1 cellular context compared by ENCODE assay signal in the genomic region with DNA sequence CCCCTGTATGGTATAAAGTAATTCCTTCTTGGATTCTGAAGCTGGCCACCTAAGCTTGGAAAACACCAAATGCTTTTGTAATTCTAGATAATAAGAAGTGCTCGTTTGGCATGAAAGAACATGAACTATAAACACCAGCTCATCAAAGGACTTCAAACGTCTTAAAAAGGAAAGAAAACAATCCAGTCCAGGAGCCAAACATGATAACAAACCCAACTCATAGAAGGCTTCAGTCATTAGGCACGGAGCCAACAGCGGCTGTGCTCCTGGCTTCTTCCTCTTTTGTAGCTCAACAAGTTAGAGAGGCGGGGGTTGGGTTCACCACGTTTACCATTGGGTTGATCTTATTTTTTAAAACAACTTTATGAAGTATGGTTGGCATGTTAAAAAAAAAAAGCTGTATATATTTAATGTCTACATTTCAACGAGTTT.
A peak's percentile ranks its signal among the peaks of the same experiment; 100 is the strongest.
TF ChIP-seq lines count a peak whose summit lies in the region.

No MANE protein-coding gene starts in this region.

TF ChIP-seq in K562, 482 proteins besides CTCF, POLR2A, EP300 and RAD21 (continues in another document):
- TF ChIP-seq, protein P1, sequence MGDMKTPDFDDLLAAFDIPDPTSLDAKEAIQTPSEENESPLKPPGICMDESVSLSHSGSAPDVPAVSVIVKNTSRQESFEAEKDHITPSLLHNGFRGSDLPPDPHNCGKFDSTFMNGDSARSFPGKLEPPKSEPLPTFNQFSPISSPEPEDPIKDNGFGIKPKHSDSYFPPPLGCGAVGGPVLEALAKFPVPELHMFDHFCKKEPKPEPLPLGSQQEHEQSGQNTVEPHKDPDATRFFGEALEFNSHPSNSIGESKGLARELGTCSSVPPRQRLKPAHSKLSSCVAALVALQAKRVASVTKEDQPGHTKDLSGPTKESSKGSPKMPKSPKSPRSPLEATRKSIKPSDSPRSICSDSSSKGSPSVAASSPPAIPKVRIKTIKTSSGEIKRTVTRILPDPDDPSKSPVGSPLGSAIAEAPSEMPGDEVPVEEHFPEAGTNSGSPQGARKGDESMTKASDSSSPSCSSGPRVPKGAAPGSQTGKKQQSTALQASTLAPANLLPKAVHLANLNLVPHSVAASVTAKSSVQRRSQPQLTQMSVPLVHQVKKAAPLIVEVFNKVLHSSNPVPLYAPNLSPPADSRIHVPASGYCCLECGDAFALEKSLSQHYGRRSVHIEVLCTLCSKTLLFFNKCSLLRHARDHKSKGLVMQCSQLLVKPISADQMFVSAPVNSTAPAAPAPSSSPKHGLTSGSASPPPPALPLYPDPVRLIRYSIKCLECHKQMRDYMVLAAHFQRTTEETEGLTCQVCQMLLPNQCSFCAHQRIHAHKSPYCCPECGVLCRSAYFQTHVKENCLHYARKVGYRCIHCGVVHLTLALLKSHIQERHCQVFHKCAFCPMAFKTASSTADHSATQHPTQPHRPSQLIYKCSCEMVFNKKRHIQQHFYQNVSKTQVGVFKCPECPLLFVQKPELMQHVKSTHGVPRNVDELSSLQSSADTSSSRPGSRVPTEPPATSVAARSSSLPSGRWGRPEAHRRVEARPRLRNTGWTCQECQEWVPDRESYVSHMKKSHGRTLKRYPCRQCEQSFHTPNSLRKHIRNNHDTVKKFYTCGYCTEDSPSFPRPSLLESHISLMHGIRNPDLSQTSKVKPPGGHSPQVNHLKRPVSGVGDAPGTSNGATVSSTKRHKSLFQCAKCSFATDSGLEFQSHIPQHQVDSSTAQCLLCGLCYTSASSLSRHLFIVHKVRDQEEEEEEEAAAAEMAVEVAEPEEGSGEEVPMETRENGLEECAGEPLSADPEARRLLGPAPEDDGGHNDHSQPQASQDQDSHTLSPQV (IDR thresholded peaks at IDR 0.05), result peak; percentile 28; the same call in 1 of the 2 replicates
- peak; percentile 53; the same call in 1 of the 2 replicates for TF ChIP-seq BACH1 (tag; IDR thresholded peaks at IDR 0.05)
- TF ChIP-seq SUPT5H (IDR thresholded peaks at IDR 0.05), result no peak
- peak in 1 of 2 experiments; percentile 71; a peak in 3 of 4 replicates for TF ChIP-seq KDM1A (IDR thresholded peaks at IDR 0.05)
- TF ChIP-seq FOXK2 (conservative IDR thresholded peaks at IDR 0.05 in 1 of 2, IDR thresholded peaks at IDR 0.05 in 1 of 2; ENCODE audit: low read depth in 2 of 2), result peak; percentile 66 to 68
- peak; percentile 87 for TF ChIP-seq ARID1B (IDR thresholded peaks at IDR 0.05)
- TF ChIP-seq, protein P2, sequence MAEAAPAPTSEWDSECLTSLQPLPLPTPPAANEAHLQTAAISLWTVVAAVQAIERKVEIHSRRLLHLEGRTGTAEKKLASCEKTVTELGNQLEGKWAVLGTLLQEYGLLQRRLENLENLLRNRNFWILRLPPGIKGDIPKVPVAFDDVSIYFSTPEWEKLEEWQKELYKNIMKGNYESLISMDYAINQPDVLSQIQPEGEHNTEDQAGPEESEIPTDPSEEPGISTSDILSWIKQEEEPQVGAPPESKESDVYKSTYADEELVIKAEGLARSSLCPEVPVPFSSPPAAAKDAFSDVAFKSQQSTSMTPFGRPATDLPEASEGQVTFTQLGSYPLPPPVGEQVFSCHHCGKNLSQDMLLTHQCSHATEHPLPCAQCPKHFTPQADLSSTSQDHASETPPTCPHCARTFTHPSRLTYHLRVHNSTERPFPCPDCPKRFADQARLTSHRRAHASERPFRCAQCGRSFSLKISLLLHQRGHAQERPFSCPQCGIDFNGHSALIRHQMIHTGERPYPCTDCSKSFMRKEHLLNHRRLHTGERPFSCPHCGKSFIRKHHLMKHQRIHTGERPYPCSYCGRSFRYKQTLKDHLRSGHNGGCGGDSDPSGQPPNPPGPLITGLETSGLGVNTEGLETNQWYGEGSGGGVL (CRISPR knock-in tag; IDR thresholded peaks at IDR 0.05), result no peak
- peak; percentile 9; the same call in 1 of the 2 replicates for TF ChIP-seq SMARCC2 (IDR thresholded peaks at IDR 0.05; ENCODE audit: low read depth)
- TF ChIP-seq TCFL5 (CRISPR knock-in tag; conservative IDR thresholded peaks at IDR 0.05), result no peak
- peak; percentile 67 for TF ChIP-seq POLR2AphosphoS5 (IDR thresholded peaks at IDR 0.05; ENCODE audit: control insufficient read depth, insufficient read depth, low read depth, low read length)
- TF ChIP-seq ETV6 (IDR thresholded peaks at IDR 0.05; ENCODE audit: borderline replicate concordance in 1 of 2, low read depth in 2 of 2, low read length in 1 of 2), result 0 out of 4 replicates have a peak, but pooled peaks of 1 of the 2 experiments have one; percentile 55
- no peak for TF ChIP-seq ETV6 (CRISPR knock-in tag; IDR thresholded peaks at IDR 0.05; ENCODE audit: borderline replicate concordance)
- TF ChIP-seq FOXM1 (IDR thresholded peaks at IDR 0.05; ENCODE audit: low read depth), result peak; percentile 52; the same call in 1 of the 2 replicates
- no peak for TF ChIP-seq FOXM1 (CRISPR knock-in tag; IDR thresholded peaks at IDR 0.05; ENCODE audit: low read depth)
- TF ChIP-seq, protein P3, sequence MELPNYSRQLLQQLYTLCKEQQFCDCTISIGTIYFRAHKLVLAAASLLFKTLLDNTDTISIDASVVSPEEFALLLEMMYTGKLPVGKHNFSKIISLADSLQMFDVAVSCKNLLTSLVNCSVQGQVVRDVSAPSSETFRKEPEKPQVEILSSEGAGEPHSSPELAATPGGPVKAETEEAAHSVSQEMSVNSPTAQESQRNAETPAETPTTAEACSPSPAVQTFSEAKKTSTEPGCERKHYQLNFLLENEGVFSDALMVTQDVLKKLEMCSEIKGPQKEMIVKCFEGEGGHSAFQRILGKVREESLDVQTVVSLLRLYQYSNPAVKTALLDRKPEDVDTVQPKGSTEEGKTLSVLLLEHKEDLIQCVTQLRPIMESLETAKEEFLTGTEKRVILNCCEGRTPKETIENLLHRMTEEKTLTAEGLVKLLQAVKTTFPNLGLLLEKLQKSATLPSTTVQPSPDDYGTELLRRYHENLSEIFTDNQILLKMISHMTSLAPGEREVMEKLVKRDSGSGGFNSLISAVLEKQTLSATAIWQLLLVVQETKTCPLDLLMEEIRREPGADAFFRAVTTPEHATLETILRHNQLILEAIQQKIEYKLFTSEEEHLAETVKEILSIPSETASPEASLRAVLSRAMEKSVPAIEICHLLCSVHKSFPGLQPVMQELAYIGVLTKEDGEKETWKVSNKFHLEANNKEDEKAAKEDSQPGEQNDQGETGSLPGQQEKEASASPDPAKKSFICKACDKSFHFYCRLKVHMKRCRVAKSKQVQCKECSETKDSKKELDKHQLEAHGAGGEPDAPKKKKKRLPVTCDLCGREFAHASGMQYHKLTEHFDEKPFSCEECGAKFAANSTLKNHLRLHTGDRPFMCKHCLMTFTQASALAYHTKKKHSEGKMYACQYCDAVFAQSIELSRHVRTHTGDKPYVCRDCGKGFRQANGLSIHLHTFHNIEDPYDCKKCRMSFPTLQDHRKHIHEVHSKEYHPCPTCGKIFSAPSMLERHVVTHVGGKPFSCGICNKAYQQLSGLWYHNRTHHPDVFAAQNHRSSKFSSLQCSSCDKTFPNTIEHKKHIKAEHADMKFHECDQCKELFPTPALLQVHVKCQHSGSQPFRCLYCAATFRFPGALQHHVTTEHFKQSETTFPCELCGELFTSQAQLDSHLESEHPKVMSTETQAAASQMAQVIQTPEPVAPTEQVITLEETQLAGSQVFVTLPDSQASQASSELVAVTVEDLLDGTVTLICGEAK (IDR thresholded peaks at IDR 0.05), result peak; percentile 77
- TF ChIP-seq, protein P3 (CRISPR knock-in tag; IDR thresholded peaks at IDR 0.05), result no peak
- peak in 1 of 2 experiments; percentile 19; a peak in 1 of 4 replicates for TF ChIP-seq TEAD1 (CRISPR knock-in tag; IDR thresholded peaks at IDR 0.05)
- TF ChIP-seq, protein P4, sequence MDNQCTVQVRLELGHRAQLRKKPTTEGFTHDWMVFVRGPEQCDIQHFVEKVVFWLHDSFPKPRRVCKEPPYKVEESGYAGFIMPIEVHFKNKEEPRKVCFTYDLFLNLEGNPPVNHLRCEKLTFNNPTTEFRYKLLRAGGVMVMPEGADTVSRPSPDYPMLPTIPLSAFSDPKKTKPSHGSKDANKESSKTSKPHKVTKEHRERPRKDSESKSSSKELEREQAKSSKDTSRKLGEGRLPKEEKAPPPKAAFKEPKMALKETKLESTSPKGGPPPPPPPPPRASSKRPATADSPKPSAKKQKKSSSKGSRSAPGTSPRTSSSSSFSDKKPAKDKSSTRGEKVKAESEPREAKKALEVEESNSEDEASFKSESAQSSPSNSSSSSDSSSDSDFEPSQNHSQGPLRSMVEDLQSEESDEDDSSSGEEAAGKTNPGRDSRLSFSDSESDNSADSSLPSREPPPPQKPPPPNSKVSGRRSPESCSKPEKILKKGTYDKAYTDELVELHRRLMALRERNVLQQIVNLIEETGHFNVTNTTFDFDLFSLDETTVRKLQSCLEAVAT (IDR thresholded peaks at IDR 0.05), result no peak
- TF ChIP-seq, protein P5, sequence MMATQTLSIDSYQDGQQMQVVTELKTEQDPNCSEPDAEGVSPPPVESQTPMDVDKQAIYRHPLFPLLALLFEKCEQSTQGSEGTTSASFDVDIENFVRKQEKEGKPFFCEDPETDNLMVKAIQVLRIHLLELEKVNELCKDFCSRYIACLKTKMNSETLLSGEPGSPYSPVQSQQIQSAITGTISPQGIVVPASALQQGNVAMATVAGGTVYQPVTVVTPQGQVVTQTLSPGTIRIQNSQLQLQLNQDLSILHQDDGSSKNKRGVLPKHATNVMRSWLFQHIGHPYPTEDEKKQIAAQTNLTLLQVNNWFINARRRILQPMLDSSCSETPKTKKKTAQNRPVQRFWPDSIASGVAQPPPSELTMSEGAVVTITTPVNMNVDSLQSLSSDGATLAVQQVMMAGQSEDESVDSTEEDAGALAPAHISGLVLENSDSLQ (IDR thresholded peaks at IDR 0.05), result 0 out of 2 replicates have a peak, but pooled peaks have one; percentile 15
- no peak for TF ChIP-seq ATF1 (CRISPR knock-in tag; IDR thresholded peaks at IDR 0.05)
- 0 out of 2 replicates have a peak, but pooled peaks have one; percentile 5 for TF ChIP-seq ATF1 (tag; IDR thresholded peaks at IDR 0.05)
- 0 out of 2 replicates have a peak, but pooled peaks have one; percentile 17 for TF ChIP-seq MTA2 (IDR thresholded peaks at IDR 0.05; ENCODE audit: low read depth)
- peak; percentile 52 for TF ChIP-seq SMAD4 (CRISPR knock-in tag; conservative IDR thresholded peaks at IDR 0.05)
- no peak for TF ChIP-seq PCBP1 (IDR thresholded peaks at IDR 0.05; ENCODE audit: low read depth, low read length, poor library complexity, severe bottlenecking)
- peak; percentile 66 for TF ChIP-seq CXXC5 (CRISPR knock-in tag; IDR thresholded peaks at IDR 0.05)
- TF ChIP-seq CBFA2T3 (IDR thresholded peaks at IDR 0.05), result peak; percentile 83
- TF ChIP-seq ZFP36 (IDR thresholded peaks at IDR 0.05; ENCODE audit: low read depth, low read length, partially characterized antibody), result no peak
- TF ChIP-seq NFATC3 (IDR thresholded peaks at IDR 0.05), result 0 out of 2 replicates have a peak, but pooled peaks have one; percentile 42
- TF ChIP-seq ZNF436 (CRISPR knock-in tag; IDR thresholded peaks at IDR 0.05), result no peak
- TF ChIP-seq TCF7 (IDR thresholded peaks at IDR 0.05; ENCODE audit: borderline replicate concordance), result peak; percentile 95
- TF ChIP-seq, protein P6, sequence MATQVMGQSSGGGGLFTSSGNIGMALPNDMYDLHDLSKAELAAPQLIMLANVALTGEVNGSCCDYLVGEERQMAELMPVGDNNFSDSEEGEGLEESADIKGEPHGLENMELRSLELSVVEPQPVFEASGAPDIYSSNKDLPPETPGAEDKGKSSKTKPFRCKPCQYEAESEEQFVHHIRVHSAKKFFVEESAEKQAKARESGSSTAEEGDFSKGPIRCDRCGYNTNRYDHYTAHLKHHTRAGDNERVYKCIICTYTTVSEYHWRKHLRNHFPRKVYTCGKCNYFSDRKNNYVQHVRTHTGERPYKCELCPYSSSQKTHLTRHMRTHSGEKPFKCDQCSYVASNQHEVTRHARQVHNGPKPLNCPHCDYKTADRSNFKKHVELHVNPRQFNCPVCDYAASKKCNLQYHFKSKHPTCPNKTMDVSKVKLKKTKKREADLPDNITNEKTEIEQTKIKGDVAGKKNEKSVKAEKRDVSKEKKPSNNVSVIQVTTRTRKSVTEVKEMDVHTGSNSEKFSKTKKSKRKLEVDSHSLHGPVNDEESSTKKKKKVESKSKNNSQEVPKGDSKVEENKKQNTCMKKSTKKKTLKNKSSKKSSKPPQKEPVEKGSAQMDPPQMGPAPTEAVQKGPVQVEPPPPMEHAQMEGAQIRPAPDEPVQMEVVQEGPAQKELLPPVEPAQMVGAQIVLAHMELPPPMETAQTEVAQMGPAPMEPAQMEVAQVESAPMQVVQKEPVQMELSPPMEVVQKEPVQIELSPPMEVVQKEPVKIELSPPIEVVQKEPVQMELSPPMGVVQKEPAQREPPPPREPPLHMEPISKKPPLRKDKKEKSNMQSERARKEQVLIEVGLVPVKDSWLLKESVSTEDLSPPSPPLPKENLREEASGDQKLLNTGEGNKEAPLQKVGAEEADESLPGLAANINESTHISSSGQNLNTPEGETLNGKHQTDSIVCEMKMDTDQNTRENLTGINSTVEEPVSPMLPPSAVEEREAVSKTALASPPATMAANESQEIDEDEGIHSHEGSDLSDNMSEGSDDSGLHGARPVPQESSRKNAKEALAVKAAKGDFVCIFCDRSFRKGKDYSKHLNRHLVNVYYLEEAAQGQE (CRISPR knock-in tag; IDR thresholded peaks at IDR 0.05; ENCODE audit: low read depth), result no peak
- TF ChIP-seq L3MBTL2 (IDR thresholded peaks at IDR 0.05), result peak; percentile 25; the same call in 1 of the 2 replicates
- TF ChIP-seq ZNF12 (CRISPR knock-in tag; IDR thresholded peaks at IDR 0.05), result no peak
- TF ChIP-seq NBN (IDR thresholded peaks at IDR 0.05; ENCODE audit: low read depth), result peak; percentile 66; the same call in 1 of the 2 replicates
- peak in 1 of 2 experiments; percentile 69; a peak in 1 of 4 replicates for TF ChIP-seq ARNT (IDR thresholded peaks at IDR 0.05)
- no peak for TF ChIP-seq KAT2B (IDR thresholded peaks at IDR 0.05; ENCODE audit: low read depth, low read length)
- peak; percentile 91 for TF ChIP-seq DPF2 (IDR thresholded peaks at IDR 0.05)
- TF ChIP-seq SMARCA4 (IDR thresholded peaks at IDR 0.05), result peak; percentile 85
- peak; percentile 74 for TF ChIP-seq TCF3 (CRISPR knock-in tag; IDR thresholded peaks at IDR 0.05)
